17 cellular contexts compared by ENCODE assay signal in genomic region chr13:106597190-106597589, GRCh38. TPM values are rescaled to one million over a fixed set of nuclear protein-coding genes. Genes with fewer than 3 reads are reported as not detected.
DNase-seq lines count a peak whose midpoint lies in the region; TF ChIP-seq lines count a peak whose summit lies in the region.
"Had no signal": no experiment of that assay in that cellular context is flagged by ENCODE, and none has a peak within 500 bp of the region (broad histone marks: within the 10 kb centered on the region; RNA-seq: fewer than 3 reads in every experiment).

No MANE protein-coding gene starts in this region.

- H2BK12ac ChIP-seq in mesenchymal stem cell (ENCODE audit: low read length in 2 of 2): no peak overlapping the region

- no peak overlapping the region for H3K23ac ChIP-seq in mesenchymal stem cell (ENCODE audit: low read length in 2 of 2)

- H2AFZ ChIP-seq in mesenchymal stem cell (ENCODE audit: low read depth, low read length): no peak overlapping the region

- H3K4me2 ChIP-seq in mesenchymal stem cell (ENCODE audit: low read length, poor library complexity, severe bottlenecking): no peak overlapping the region

- no peak overlapping the region for H3K18ac ChIP-seq in mesenchymal stem cell (ENCODE audit: low read depth in 1 of 2, low read length in 2 of 2)

- no peak overlapping the region for H4K91ac ChIP-seq in mesenchymal stem cell (ENCODE audit: low read length)

- H2AK5ac ChIP-seq in mesenchymal stem cell (ENCODE audit: low read length, severe bottlenecking): no peak overlapping the region

- no peaks in the 10 kb centered on the region for H3K27me3 ChIP-seq in mesenchymal stem cell (ENCODE audit: control insufficient read depth in 1 of 2, insufficient read depth in 1 of 2, low read length in 2 of 2)
- no peaks in the 10 kb centered on the region for H3K27me3 ChIP-seq in effector memory CD4-positive, alpha-beta T cell (replicated peaks; ENCODE audit: control insufficient read depth, insufficient read depth, low read length, poor library complexity, severe bottlenecking)
- H3K27me3 ChIP-seq in A673 (replicated peaks; ENCODE audit: insufficient read depth, low read depth, low read length, poor library complexity): no peaks in the 10 kb centered on the region
- H3K27me3 ChIP-seq: adrenal gland, SJSA1 had no signal

- intact Hi-C loops in A673 (cut with micrococcal nuclease; ENCODE audit: unreplicated experiment): no loop called here

- H2BK5ac ChIP-seq in mesenchymal stem cell (ENCODE audit: low read depth, low read length, poor library complexity, severe bottlenecking): no peak overlapping the region

- peak overlapping the region in 1 of 2 experiments; percentile 25 for H3K4me3 ChIP-seq in mesenchymal stem cell (ENCODE audit: insufficient read depth in 1 of 2, low read depth in 1 of 2, low read length in 2 of 2)
- H3K4me3 ChIP-seq in effector memory CD4-positive, alpha-beta T cell (ENCODE audit: insufficient read depth, low read depth, low read length, poor library complexity, severe bottlenecking): no peak overlapping the region
- H3K4me3 ChIP-seq in A673 (ENCODE audit: low read depth, low read length, poor library complexity, severe bottlenecking): no peak overlapping the region
- H3K4me3 ChIP-seq: adrenal gland, SJSA1 had no signal

- H3K27ac ChIP-seq in mesenchymal stem cell (ENCODE audit: low read length, poor library complexity, severe bottlenecking): no peak overlapping the region
- peak overlapping the region; percentile 28 for H3K27ac ChIP-seq in temporal lobe (ENCODE audit: low read depth, low read length)
- H3K27ac ChIP-seq in effector memory CD4-positive, alpha-beta T cell (ENCODE audit: insufficient read depth, low read length, poor library complexity, severe bottlenecking): no peak overlapping the region
- H3K27ac ChIP-seq in A673 (ENCODE audit: low read depth, low read length, poor library complexity, severe bottlenecking): no peak overlapping the region
- H3K27ac ChIP-seq: adrenal gland, SJSA1, VCaP had no signal

- H4K8ac ChIP-seq in mesenchymal stem cell (ENCODE audit: low read length): no peak overlapping the region

- H3K9ac ChIP-seq in mesenchymal stem cell (ENCODE audit: low read length): peak overlapping the region; percentile 73

- DNase-seq in M059J (ENCODE audit: low read depth): peak; percentile 31
- peak; percentile 55 for DNase-seq in fibroblast of peridontal ligament (ENCODE audit: extremely low read depth)
- DNase-seq in mesenchymal stem cell: no peak
- no peak for DNase-seq in middle frontal gyrus (ENCODE audit: extremely low spot score, low spot score)
- no peak for DNase-seq in CD1c-positive myeloid dendritic cell (ENCODE audit: extremely low spot score)
- no peak for DNase-seq in effector memory CD4-positive, alpha-beta T cell
- no peak for DNase-seq in A673 (ENCODE audit: low spot score)
- DNase-seq: activated CD4-positive, alpha-beta T cell treated with anti-CD3 and anti-CD28 coated beads, Interleukin-2, amount 50 U/mL, for 4 hours; activated effector memory CD4-positive, alpha-beta T cell treated with anti-CD3 and anti-CD28 coated beads, Interleukin-2, amount 50 U/mL, for 16 hours; caudate nucleus; CD8-positive, alpha-beta memory T cell; NCI-H1694; PC-3 had no signal

- no TSS peak for BruUV-seq in A673 (replicated peaks; lab: Mats Ljungman, UMichigan)

- H3K4ac ChIP-seq in mesenchymal stem cell (ENCODE audit: low read depth in 1 of 2, low read length in 2 of 2): no peak overlapping the region

- no peaks in the 10 kb centered on the region for H3K9me3 ChIP-seq in mesenchymal stem cell (ENCODE audit: control insufficient read depth, low read length)
- no peaks in the 10 kb centered on the region for H3K9me3 ChIP-seq in effector memory CD4-positive, alpha-beta T cell (ENCODE audit: control insufficient read depth, low read length)
- no peaks in the 10 kb centered on the region for H3K9me3 ChIP-seq in A673 (ENCODE audit: low read depth, low read length, poor library complexity, severe bottlenecking)
- H3K9me3 ChIP-seq: adrenal gland, SJSA1 had no signal

- H3K36me3 ChIP-seq in mesenchymal stem cell (ENCODE audit: control insufficient read depth in 1 of 2, insufficient read depth in 2 of 2, low read depth in 1 of 2, low read length in 2 of 2) (no peaks in the 10 kb centered on the region), A673 (ENCODE audit: insufficient read depth, low read length, poor library complexity, severe bottlenecking) (no peaks in the 10 kb centered on the region)
- H3K36me3 ChIP-seq in effector memory CD4-positive, alpha-beta T cell (ENCODE audit: control insufficient read depth, insufficient read depth, low read length): no peaks in the 10 kb centered on the region
- H3K36me3 ChIP-seq: adrenal gland, SJSA1 had no signal

- CTCF ChIA-PET in A673 (lab: Charles Lee): no interaction called here

- WGBS in mesenchymal stem cell: 89% methylated on average over 5 of the region's 5 CpGs

- peaks cover 9% of the 10 kb centered on the region for H3K4me1 ChIP-seq in mesenchymal stem cell (ENCODE audit: control insufficient read depth, insufficient read depth, low read depth, low read length)
- no peaks in the 10 kb centered on the region for H3K4me1 ChIP-seq in effector memory CD4-positive, alpha-beta T cell (ENCODE audit: control insufficient read depth, insufficient read depth, low read length, poor library complexity, severe bottlenecking)
- H3K4me1 ChIP-seq in A673 (ENCODE audit: insufficient read depth, low read length, poor library complexity, severe bottlenecking): peaks cover 27% of the 10 kb centered on the region
- H3K4me1 ChIP-seq: adrenal gland had no signal

- H2BK120ac ChIP-seq in mesenchymal stem cell (ENCODE audit: low read depth, low read length): no peak overlapping the region

- no peaks in the 10 kb centered on the region for H3K79me1 ChIP-seq in mesenchymal stem cell (replicated peaks; ENCODE audit: low read length, poor library complexity, severe bottlenecking)

- no peak for TF ChIP-seq CTCF in A673 (conservative IDR thresholded peaks at IDR 0.05; ENCODE audit: low read depth, low read length)

- POLR2A ChIA-PET in A673 (lab: Charles Lee; ENCODE audit: low non-redundant PET): no interaction called here

- no peak overlapping the region for H2BK15ac ChIP-seq in mesenchymal stem cell (ENCODE audit: low read depth, poor library complexity, severe bottlenecking)

- no peak overlapping the region for H3K14ac ChIP-seq in mesenchymal stem cell (ENCODE audit: low read length in 2 of 2)

RNA-seq across cellular contexts. Expression of gene ARGLU1, which starts 29.3 kb away (rescaled TPM):
- total RNA-seq in M059J (2014; rRNA removed; shearing (Covaris generic)): 7.0 and 15.2 TPM in 2 replicates
- polyA plus RNA-seq in mesenchymal stem cell (2013, experiment 1 of 2): 69.3 TPM
- polyA plus RNA-seq in mesenchymal stem cell (2013, experiment 2 of 2): 65.2 TPM
- total RNA-seq in temporal lobe (108 TPM), A673 (2021) (66.5 and 73.8 TPM in 2 replicates)

Comparison
In these comparisons a context has a peak if more than half of its experiments do, and no peak if none do; other contexts are left out.
1. DNase-seq: peak in M059J (single experiment) and fibroblast of peridontal ligament (single experiment); none in mesenchymal stem cell (single experiment), middle frontal gyrus (single experiment), CD1c-positive myeloid dendritic cell (single experiment), effector memory CD4-positive, alpha-beta T cell (0 of 3) and A673 (single experiment).